Comparison of ENCODE assay signal across 14 cellular contexts in the genomic region with DNA sequence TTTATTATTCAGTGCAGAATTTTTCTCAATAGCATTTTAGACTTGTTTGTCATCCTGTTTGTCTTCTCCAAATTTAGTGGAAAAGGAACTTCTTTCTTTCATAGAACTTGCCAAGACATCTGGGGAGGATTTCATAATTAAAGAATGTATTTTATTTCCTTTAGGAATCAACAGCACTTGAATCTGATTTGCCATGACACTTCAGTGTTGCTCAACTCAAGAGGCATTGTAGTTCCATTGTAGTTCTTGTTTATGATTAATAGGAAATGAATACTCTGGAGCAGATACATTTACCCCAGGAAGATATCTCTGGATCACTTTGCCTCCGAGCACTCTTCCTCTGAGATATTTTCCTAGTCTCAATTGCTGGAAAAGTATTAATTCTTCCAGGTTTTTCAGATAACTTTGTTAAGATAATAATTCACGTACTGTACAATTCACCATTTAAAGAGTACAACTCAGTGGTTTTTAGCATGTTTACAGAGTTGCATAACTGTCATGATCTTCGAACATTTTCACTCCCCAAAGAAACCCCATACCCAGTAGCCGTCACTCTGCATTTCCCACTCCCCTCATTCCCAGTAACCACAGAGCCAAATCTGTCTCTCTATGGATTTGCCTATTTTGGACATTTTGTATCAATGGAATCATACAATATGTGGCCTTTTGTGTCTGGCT. TPM values are rescaled to one million over a fixed set of nuclear protein-coding genes. Genes with fewer than 3 reads are reported as not detected.
A peak's percentile ranks its signal among the peaks of the same experiment; 100 is the strongest.
DNase-seq lines count a peak whose midpoint lies in the region; ATAC-seq, FAIRE-seq and TF ChIP-seq lines count a peak whose summit lies in the region.
"Had no signal": no experiment of that assay in that cellular context is flagged by ENCODE, and none has a peak within 500 bp of the region (broad histone marks: within the 10 kb centered on the region; RNA-seq: fewer than 3 reads in every experiment).

No MANE protein-coding gene starts in this region.

- no peaks in the 10 kb centered on the region for H3K36me3 ChIP-seq in astrocyte (ENCODE audit: insufficient read depth, low read length)
- H3K36me3 ChIP-seq: thyroid gland had no signal

- FAIRE-seq in astrocyte (lab: Jason Lieb, UNC): no peak
- FAIRE-seq: K562 had no signal

- no peak overlapping the region for H3K4me3 Mint-ChIP-seq in astrocyte (ENCODE audit: unreplicated experiment)
- H3K4me3 Mint-ChIP-seq: activated CD8-positive, alpha-beta T cell treated with anti-CD3 and anti-CD28 coated beads for 36 hours had no signal

- H3K27ac Mint-ChIP-seq in astrocyte (ENCODE audit: unreplicated experiment): no peak overlapping the region
- H3K27ac Mint-ChIP-seq: activated CD8-positive, alpha-beta T cell treated with anti-CD3 and anti-CD28 coated beads for 36 hours had no signal

- ATAC-seq in foreskin keratinocyte: no peak
- ATAC-seq in GM18907 (IDR thresholded peaks at IDR 0.05; ENCODE audit: unreplicated experiment): no peak
- ATAC-seq: activated CD8-positive, alpha-beta T cell treated with anti-CD3 and anti-CD28 coated beads for 36 hours; K562 had no signal

- no peak overlapping the region for H2AFZ ChIP-seq in astrocyte (ENCODE audit: low read depth, low read length)

- DNase-seq in HFF-Myc (ENCODE audit: extremely low read depth, low read depth) (peak; percentile 3), astrocyte (ENCODE audit: low read depth) (peak; percentile 81), foreskin keratinocyte (peak; percentile 32 to 63), skeletal muscle cell (ENCODE audit: low read depth) (peak; percentile 80), RPMI8226 (no peak), HuH-7.5 (ENCODE audit: low spot score) (no peak)
- DNase-seq: activated CD8-positive, alpha-beta T cell treated with anti-CD3 and anti-CD28 coated beads for 36 hours; brain microvascular endothelial cell; NCI-H1436 treated with DMSO at 0.1 percent for 48 hours; NCI-H526 treated with DMSO at 0.1 percent for 48 hours; stimulated activated CD4-positive, alpha-beta T cell treated with anti-CD3 and anti-CD28 coated beads, Interleukin-12 subunit alpha, Interleukin-12 subunit beta, amount 100 ng/mL, for 4 hours; thyroid gland had no signal

- no peaks in the 10 kb centered on the region for H3K9me3 Mint-ChIP-seq in astrocyte (ENCODE audit: unreplicated experiment)
- H3K9me3 Mint-ChIP-seq: activated CD8-positive, alpha-beta T cell treated with anti-CD3 and anti-CD28 coated beads for 36 hours had no signal

- peaks cover 100% of the 10 kb centered on the region for H3K79me2 ChIP-seq in astrocyte (ENCODE audit: insufficient read depth, low read length)

- no peaks in the 10 kb centered on the region for H3K27me3 Mint-ChIP-seq in astrocyte (ENCODE audit: low read depth, unreplicated experiment)

- H3K4me1 ChIP-seq in astrocyte (ENCODE audit: insufficient read depth, low read length) (peaks cover 4% of the 10 kb centered on the region), foreskin keratinocyte (no peaks in the 10 kb centered on the region)

- H3K27me3 ChIP-seq in astrocyte (ENCODE audit: insufficient read depth, low read length): no peaks in the 10 kb centered on the region
- H3K27me3 ChIP-seq in foreskin keratinocyte: no peaks in the 10 kb centered on the region
- H3K27me3 ChIP-seq: brain microvascular endothelial cell, thyroid gland had no signal

- peaks cover 42% of the 10 kb centered on the region for H4K20me1 ChIP-seq in astrocyte (ENCODE audit: insufficient read depth, low read length)

- no peaks in the 10 kb centered on the region for H3K36me3 Mint-ChIP-seq in astrocyte (ENCODE audit: low read depth, unreplicated experiment)

- H3K4me3 ChIP-seq in HFF-Myc (replicated peaks; ENCODE audit: low read depth, low read length) (no peak overlapping the region), astrocyte (ENCODE audit: insufficient read depth, low read depth, low read length) (no peak overlapping the region), skeletal muscle cell (ENCODE audit: low read depth, low read length) (no peak overlapping the region)
- H3K4me3 ChIP-seq: K562, thyroid gland had no signal

- H3K9me3 ChIP-seq in astrocyte (ENCODE audit: insufficient read depth, low read depth, low read length): no peaks in the 10 kb centered on the region
- H3K9me3 ChIP-seq: thyroid gland had no signal

- H3K27ac ChIP-seq in astrocyte (ENCODE audit: low read depth, low read length): no peak overlapping the region
- H3K27ac ChIP-seq in foreskin keratinocyte: no peak overlapping the region
- H3K27ac ChIP-seq: brain microvascular endothelial cell, thyroid gland had no signal

- no peak overlapping the region for H3K4me2 ChIP-seq in astrocyte (ENCODE audit: low read length)

- H3K4me1 Mint-ChIP-seq in astrocyte (ENCODE audit: low read depth, unreplicated experiment): peaks cover 6% of the 10 kb centered on the region

- TF ChIP-seq CTCF in HFF-Myc (IDR thresholded peaks at IDR 0.05; ENCODE audit: low read depth, low read length, missing control alignments) (no peak), astrocyte (IDR thresholded peaks at IDR 0.05; ENCODE audit: insufficient read depth, low read depth, low read length) (no peak), foreskin keratinocyte (conservative IDR thresholded peaks at IDR 0.05) (no peak)

- no peak overlapping the region for H3K9ac ChIP-seq in astrocyte (ENCODE audit: low read length)

RNA-seq across cellular contexts. Expression of a gene that starts 29.7 kb away (rescaled TPM):
- total RNA-seq in astrocyte (76.1 and 115 TPM in 2 replicates), foreskin keratinocyte (7.0 and 28.7 TPM in 2 replicates)
- polyA plus RNA-seq in foreskin keratinocyte: 1.1 and 4.3 TPM in 2 replicates

Comparison
In these comparisons a context has a peak if more than half of its experiments do, and no peak if none do; other contexts are left out.
1. DNase-seq: peak in HFF-Myc (single experiment), astrocyte (single experiment), foreskin keratinocyte (2 of 2) and skeletal muscle cell (single experiment); none in RPMI8226 (single experiment) and HuH-7.5 (single experiment).